In the genomic region with DNA sequence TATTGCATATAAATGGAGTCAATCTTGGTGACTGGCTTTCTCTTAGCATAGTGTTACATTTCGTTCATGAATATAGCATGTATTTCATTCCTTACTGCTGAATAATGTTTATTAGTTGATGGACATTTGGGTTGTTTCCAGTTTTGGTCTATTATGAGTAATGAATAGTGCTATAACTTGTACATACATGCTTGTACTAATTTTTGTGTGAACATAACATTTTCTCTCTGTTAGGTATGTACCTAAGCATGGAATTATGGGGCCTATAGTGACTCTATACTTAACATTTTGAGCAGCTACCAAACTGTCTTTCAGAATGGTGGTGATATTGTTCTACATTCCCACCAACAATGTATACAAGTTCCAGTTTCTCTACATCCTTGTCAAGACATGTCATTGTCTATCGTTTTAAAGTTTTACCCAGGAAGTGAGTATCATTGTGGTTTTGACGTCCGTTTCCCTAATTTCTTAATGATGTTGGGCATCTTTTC, we compare ENCODE assay signal across 13 cellular contexts. TPM values are rescaled to one million over a fixed set of nuclear protein-coding genes. Genes with fewer than 3 reads are reported as not detected.
DNase-seq lines count a peak whose midpoint lies in the region; ATAC-seq and TF ChIP-seq lines count a peak whose summit lies in the region.
"Had no signal": no experiment of that assay in that cellular context is flagged by ENCODE, and none has a peak within 500 bp of the region (broad histone marks: within the 10 kb centered on the region; RNA-seq: fewer than 3 reads in every experiment).

No MANE protein-coding gene starts in this region.

- H3K27ac Mint-ChIP-seq in CD4-positive, CD25-positive, alpha-beta regulatory T cell, result peak overlapping the region; percentile 0 to 70 (median 62)
- no peak overlapping the region for H3K27ac Mint-ChIP-seq in glutamatergic neuron (ENCODE audit: unreplicated experiment)
- H3K27ac Mint-ChIP-seq: activated naive CD8-positive, alpha-beta T cell treated with anti-CD3 and anti-CD28 coated beads, Interleukin-2, amount 50 U/mL, for 24 hours had no signal

- no peak overlapping the region for H2AFZ ChIP-seq in PC-3 (ENCODE audit: low read length)
- no peak overlapping the region for H2AFZ ChIP-seq in mammary epithelial cell (ENCODE audit: low read depth, low read length)

- H3K4me3 ChIP-seq in CD4-positive, CD25-positive, alpha-beta regulatory T cell (ENCODE audit: low read depth, low read length), result peak overlapping the region; percentile 37
- H3K4me3 ChIP-seq in PC-3 (ENCODE audit: low read length) (no peak overlapping the region), mammary epithelial cell (replicated peaks in 1 of 3; ENCODE audit: insufficient read depth in 1 of 3, low read depth in 2 of 3, low read length in 3 of 3) (no peak overlapping the region)

- CTCF ChIA-PET in PC-3 (lab: Charles Lee) (no interaction called here), mammary epithelial cell (lab: Charles Lee; ENCODE audit: low non-redundant PET) (no interaction called here)

- no peaks in the 10 kb centered on the region for H3K9me2 ChIP-seq in PC-3 (replicated peaks; ENCODE audit: low read length)

- H3K4me1 ChIP-seq in CD4-positive, CD25-positive, alpha-beta regulatory T cell (ENCODE audit: control insufficient read depth, insufficient read depth, low read length, poor library complexity, severe bottlenecking), result peaks cover 28% of the 10 kb centered on the region
- H3K4me1 ChIP-seq in PC-3 (ENCODE audit: insufficient read depth, low read length), result peaks cover 50% of the 10 kb centered on the region
- peaks cover 49% of the 10 kb centered on the region for H3K4me1 ChIP-seq in mammary epithelial cell (ENCODE audit: insufficient read depth, low read length)

- no peaks in the 10 kb centered on the region for H3K9me3 Mint-ChIP-seq in CD4-positive, CD25-positive, alpha-beta regulatory T cell
- H3K9me3 Mint-ChIP-seq in glutamatergic neuron (ENCODE audit: unreplicated experiment), result no peaks in the 10 kb centered on the region
- H3K9me3 Mint-ChIP-seq: activated naive CD8-positive, alpha-beta T cell treated with anti-CD3 and anti-CD28 coated beads, Interleukin-2, amount 50 U/mL, for 24 hours had no signal

- H3K27me3 Mint-ChIP-seq in CD4-positive, CD25-positive, alpha-beta regulatory T cell, result no peaks in the 10 kb centered on the region
- H3K27me3 Mint-ChIP-seq in glutamatergic neuron (ENCODE audit: unreplicated experiment), result peaks cover 2% of the 10 kb centered on the region
- H3K27me3 Mint-ChIP-seq: activated naive CD8-positive, alpha-beta T cell treated with anti-CD3 and anti-CD28 coated beads, Interleukin-2, amount 50 U/mL, for 24 hours had no signal

- no peak for DNase-seq in CD4-positive, CD25-positive, alpha-beta regulatory T cell
- peak; percentile 93 for DNase-seq in PC-3
- DNase-seq in mammary epithelial cell, result peak; percentile 93
- DNase-seq in lung microvascular endothelial cell (ENCODE audit: low read depth in 2 of 2), result peak; percentile 53 to 79
- DNase-seq in glutamatergic neuron, result no peak
- no peak for DNase-seq in sciatic nerve (ENCODE audit: low spot score)
- DNase-seq: activated naive CD8-positive, alpha-beta T cell treated with anti-CD3 and anti-CD28 coated beads, Interleukin-2, amount 50 U/mL, for 24 hours; foreskin melanocyte; NCI-H1048; NCI-H82; posterior cingulate gyrus had no signal

- H3K27ac ChIP-seq in CD4-positive, CD25-positive, alpha-beta regulatory T cell (ENCODE audit: insufficient read depth, low read length, poor library complexity, severe bottlenecking), result no peak overlapping the region
- H3K27ac ChIP-seq in PC-3 (ENCODE audit: low read length) (peak overlapping the region; percentile 67), mammary epithelial cell (ENCODE audit: insufficient read depth, low read depth, low read length) (peak overlapping the region; percentile 85)

- in situ Hi-C loops in mammary epithelial cell (cut with MboI; ENCODE audit: low sequenced_read_pairs in 2 of 2), result no loop called here

- peaks cover 94% of the 10 kb centered on the region for H3K79me2 ChIP-seq in PC-3 (ENCODE audit: low read length)
- H3K79me2 ChIP-seq in mammary epithelial cell (ENCODE audit: insufficient read depth, low read length), result peaks cover 96% of the 10 kb centered on the region

- peaks cover 56% of the 10 kb centered on the region for H3K36me3 ChIP-seq in CD4-positive, CD25-positive, alpha-beta regulatory T cell (ENCODE audit: control insufficient read depth, insufficient read depth, low read length)
- H3K36me3 ChIP-seq in PC-3 (ENCODE audit: low read depth, low read length) (peaks cover 69% of the 10 kb centered on the region), mammary epithelial cell (ENCODE audit: insufficient read depth, low read length) (peaks cover 21% of the 10 kb centered on the region)

- H3K4me1 Mint-ChIP-seq in CD4-positive, CD25-positive, alpha-beta regulatory T cell, result peaks cover 31 to 72% (median 60%) of the 10 kb centered on the region in 4 donors
- peaks cover 9% of the 10 kb centered on the region for H3K4me1 Mint-ChIP-seq in glutamatergic neuron (ENCODE audit: low read depth, unreplicated experiment)

- no peaks in the 10 kb centered on the region for H3K27me3 ChIP-seq in CD4-positive, CD25-positive, alpha-beta regulatory T cell (ENCODE audit: control insufficient read depth, insufficient read depth, low read length)
- H3K27me3 ChIP-seq in PC-3 (ENCODE audit: low read length) (no peaks in the 10 kb centered on the region), mammary epithelial cell (ENCODE audit: insufficient read depth, low read length) (no peaks in the 10 kb centered on the region)

- BruUV-seq in PC-3 (replicated peaks; lab: Mats Ljungman, UMichigan) (TSS peak; percentile 0), mammary epithelial cell (replicated peaks; lab: Mats Ljungman, UMichigan) (no TSS peak)

- H3K36me3 Mint-ChIP-seq in CD4-positive, CD25-positive, alpha-beta regulatory T cell, result peaks cover 42% of the 10 kb centered on the region
- H3K36me3 Mint-ChIP-seq in glutamatergic neuron (ENCODE audit: unreplicated experiment), result no peaks in the 10 kb centered on the region

- peak overlapping the region; percentile 49 for H3K4me2 ChIP-seq in PC-3 (ENCODE audit: low read length)
- H3K4me2 ChIP-seq in mammary epithelial cell (ENCODE audit: insufficient read depth, low read depth, low read length), result peak overlapping the region; percentile 67

- H3K9ac ChIP-seq in PC-3 (ENCODE audit: low read length), result no peak overlapping the region
- no peak overlapping the region for H3K9ac ChIP-seq in mammary epithelial cell (ENCODE audit: insufficient read depth, low read length)

- peak overlapping the region in 1 of 4 donors; percentile 3 for H3K4me3 Mint-ChIP-seq in CD4-positive, CD25-positive, alpha-beta regulatory T cell
- no peak overlapping the region for H3K4me3 Mint-ChIP-seq in glutamatergic neuron (ENCODE audit: unreplicated experiment)
- H3K4me3 Mint-ChIP-seq: activated naive CD8-positive, alpha-beta T cell treated with anti-CD3 and anti-CD28 coated beads, Interleukin-2, amount 50 U/mL, for 24 hours had no signal

- TF ChIP-seq CTCF in PC-3 (conservative IDR thresholded peaks at IDR 0.05; ENCODE audit: low read depth, low read length) (no peak), mammary epithelial cell (conservative IDR thresholded peaks at IDR 0.05 in 1 of 2, IDR thresholded peaks at IDR 0.05 in 1 of 2; ENCODE audit: extremely low read depth in 1 of 2, insufficient read depth in 1 of 2, low read depth in 1 of 2, low read length in 2 of 2) (no peak), glutamatergic neuron (IDR thresholded peaks at IDR 0.05; ENCODE audit: partially characterized antibody, unreplicated experiment) (no peak)

- H3K9me3 ChIP-seq in CD4-positive, CD25-positive, alpha-beta regulatory T cell (ENCODE audit: control insufficient read depth in 2 of 2, low read length in 2 of 2), result no peaks in the 10 kb centered on the region
- no peaks in the 10 kb centered on the region for H3K9me3 ChIP-seq in PC-3 (ENCODE audit: low read length)
- H3K9me3 ChIP-seq in mammary epithelial cell (replicated peaks; ENCODE audit: insufficient read depth, low read length), result no peaks in the 10 kb centered on the region

- ATAC-seq in CD4-positive, CD25-positive, alpha-beta regulatory T cell (ENCODE audit: low read depth in 2 of 2), result no peak
- ATAC-seq in PC-3 (peak; percentile 75), GM19397 (IDR thresholded peaks at IDR 0.05; ENCODE audit: unreplicated experiment) (no peak), sciatic nerve (no peak), HG03045 (IDR thresholded peaks at IDR 0.05; ENCODE audit: unreplicated experiment) (no peak)
- ATAC-seq: activated naive CD8-positive, alpha-beta T cell treated with anti-CD3 and anti-CD28 coated beads, Interleukin-2, amount 50 U/mL, for 24 hours had no signal

- H3F3A ChIP-seq in PC-3 (ENCODE audit: low read length, unreplicated experiment), result no peaks in the 10 kb centered on the region

- H4K20me1 ChIP-seq in PC-3 (ENCODE audit: low read length) (peaks cover 75% of the 10 kb centered on the region), mammary epithelial cell (ENCODE audit: insufficient read depth, low read length) (peaks cover 3% of the 10 kb centered on the region)

- intact Hi-C loops in PC-3 (cut with micrococcal nuclease) (loop anchor here (1.0 kb wide), 1 partner anchor 35 kb away; no protein-coding TSS in a partner anchor), mammary epithelial cell (cut with micrococcal nuclease) (loop anchor here (5.0 kb wide), 1 partner anchor 38 kb away; no protein-coding TSS in a partner anchor), sciatic nerve (cut with DNase I) (no loop called here)

- dilution Hi-C loops in mammary epithelial cell (cut with HindIII; ENCODE audit: low sequenced_read_pairs), result no loop called here

- POLR2A ChIA-PET in PC-3 (lab: Charles Lee; ENCODE audit: unreplicated experiment), result interaction anchor here (0.5 kb wide), 1 partner anchor 24 kb away, joined by 8 read pairs; no protein-coding TSS in a partner anchor

- 5% methylated on average over 4 of the region's 4 CpGs for WGBS in mammary epithelial cell (ENCODE audit: low coverage, missing lambda C conversion rate)

RNA-seq across cellular contexts. Expression of gene ATP2A2, which starts 23.1 kb away (rescaled TPM):
- total RNA-seq in CD4-positive, CD25-positive, alpha-beta regulatory T cell, result 119 TPM
- polyA plus RNA-seq in CD4-positive, CD25-positive, alpha-beta regulatory T cell, result 1 to 10 TPM; 3.3 to 5.4 (median 4.2) TPM
- 174 and 211 TPM in 2 replicates for total RNA-seq in PC-3 (2014; rRNA removed)
- 100 to 1,000 TPM; 311 to 337 TPM for total RNA-seq in mammary epithelial cell
- 156 TPM for polyA plus RNA-seq in mammary epithelial cell
- polyA minus RNA-seq in mammary epithelial cell, result 444 TPM
- total RNA-seq in lung microvascular endothelial cell, result 71.3 and 113 TPM in 2 replicates
- total RNA-seq in glutamatergic neuron (ENCODE audit: unreplicated experiment), result 269 TPM
- total RNA-seq in sciatic nerve, result 131 TPM

Comparison
In these comparisons a context has a peak if more than half of its experiments do, and no peak if none do; other contexts are left out.
1. DNase-seq: peak in PC-3 (single experiment), mammary epithelial cell (single experiment) and lung microvascular endothelial cell (2 of 2); none in CD4-positive, CD25-positive, alpha-beta regulatory T cell (0 of 3), glutamatergic neuron (single experiment) and sciatic nerve (single experiment).